ENCODE assay signal across 16 cellular contexts in genomic region chr2:197080611-197081010, GRCh38.
A peak's percentile ranks its signal among the peaks of the same experiment; 100 is the strongest.
DNase-seq lines count a peak whose midpoint lies in the region; ATAC-seq and TF ChIP-seq lines count a peak whose summit lies in the region.
"Had no signal": no experiment of that assay in that cellular context is flagged by ENCODE, and none has a peak within 500 bp of the region (broad histone marks: within the 10 kb centered on the region; RNA-seq: fewer than 3 reads in every experiment).

No MANE protein-coding gene starts in this region.

- peak overlapping the region; percentile 64 for H3K27ac Mint-ChIP-seq in activated naive CD4-positive, alpha-beta T cell treated with anti-CD3 and anti-CD28 coated beads for 36 hours

- peak; percentile 73 for ATAC-seq in PC-3
- peak; percentile 30 for ATAC-seq in left ventricle myocardium superior
- ATAC-seq: psoas muscle had no signal

- no peaks in the 10 kb centered on the region for H3K79me2 ChIP-seq in PC-3 (ENCODE audit: low read length)

- no peak overlapping the region for H3K4me2 ChIP-seq in PC-3 (ENCODE audit: low read length)

- H3K4me1 ChIP-seq in PC-3 (ENCODE audit: insufficient read depth, low read length) (peaks cover 16% of the 10 kb centered on the region), stomach (peaks cover 0 to 19% (median 12%) of the 10 kb centered on the region in 4 donors)
- H3K4me1 ChIP-seq: psoas muscle had no signal

- CTCF ChIA-PET in activated naive CD4-positive, alpha-beta T cell treated with anti-CD3 and anti-CD28 coated beads for 36 hours (lab: Charles Lee): no interaction called here
- CTCF ChIA-PET in PC-3 (lab: Charles Lee): no interaction called here

- no TSS peak for BruUV-seq in PC-3 (replicated peaks; lab: Mats Ljungman, UMichigan)

- TF ChIP-seq POLR2A in stomach (IDR thresholded peaks at IDR 0.05): no peak

- no peaks in the 10 kb centered on the region for H4K20me1 ChIP-seq in PC-3 (ENCODE audit: low read length)

- H3K9ac ChIP-seq in PC-3 (ENCODE audit: low read length): no peak overlapping the region

- H3K9me3 ChIP-seq in PC-3 (ENCODE audit: low read length): no peaks in the 10 kb centered on the region
- no peaks in the 10 kb centered on the region for H3K9me3 ChIP-seq in stomach
- H3K9me3 ChIP-seq: psoas muscle, transverse colon had no signal

- no peaks in the 10 kb centered on the region for H3K9me3 Mint-ChIP-seq in activated naive CD4-positive, alpha-beta T cell treated with anti-CD3 and anti-CD28 coated beads for 36 hours

- intact Hi-C loops in activated naive CD4-positive, alpha-beta T cell treated with anti-CD3 and anti-CD28 coated beads for 36 hours (cut with micrococcal nuclease): no loop called here
- intact Hi-C loops in PC-3 (cut with micrococcal nuclease) (no loop called here), left ventricle myocardium superior (cut with micrococcal nuclease) (no loop called here), stomach (cut with DNase I; ENCODE audit: low total_unique reads) (no loop called here)

- DNase-seq in activated naive CD4-positive, alpha-beta T cell treated with anti-CD3 and anti-CD28 coated beads for 36 hours: no peak
- DNase-seq in activated naive CD4-positive, alpha-beta T cell treated with Interleukin-2 at 50 U/mL for 16 hours: no peak
- DNase-seq in PC-3 (peak; percentile 35), left ventricle myocardium superior (no peak), superior temporal gyrus (ENCODE audit: extremely low spot score) (peak; percentile 52), stomach (no peak), OCI-M2 (lab: John Stamatoyannopoulos, UW; ENCODE audit: unreplicated experiment) (no peak), NOMO-1 treated with DMSO at 0.1 percent for 48 hours (lab: John Stamatoyannopoulos, UW; ENCODE audit: unreplicated experiment) (no peak)
- DNase-seq: ACHN; activated CD4-positive, alpha-beta T cell treated with anti-CD3 and anti-CD28 coated beads, Interleukin-2, amount 50 U/mL, for 1 hour; central memory CD4-positive, alpha-beta T cell; effector memory CD4-positive, alpha-beta T cell; NCI-H1436; psoas muscle; transverse colon had no signal

- H3K36me3 Mint-ChIP-seq in activated naive CD4-positive, alpha-beta T cell treated with anti-CD3 and anti-CD28 coated beads for 36 hours (ENCODE audit: low read depth): peaks cover 56% of the 10 kb centered on the region

- 60 to 70% (median 65%) methylated on average over 4 of the region's 4 CpGs for WGBS in stomach, 5 donors

- no peaks in the 10 kb centered on the region for H3K9me2 ChIP-seq in PC-3 (replicated peaks; ENCODE audit: low read length)

- H3F3A ChIP-seq in PC-3 (ENCODE audit: low read length, unreplicated experiment): no peaks in the 10 kb centered on the region

- H3K4me3 ChIP-seq in PC-3 (ENCODE audit: low read length) (no peak overlapping the region), stomach (no peak overlapping the region)
- H3K4me3 ChIP-seq: psoas muscle, transverse colon had no signal

- TF ChIP-seq CTCF in PC-3 (conservative IDR thresholded peaks at IDR 0.05; ENCODE audit: low read depth, low read length): no peak
- TF ChIP-seq CTCF in stomach (IDR thresholded peaks at IDR 0.05): no peak

- H3K27me3 Mint-ChIP-seq in activated naive CD4-positive, alpha-beta T cell treated with anti-CD3 and anti-CD28 coated beads for 36 hours (ENCODE audit: low read depth): no peaks in the 10 kb centered on the region

- H3K4me3 Mint-ChIP-seq in activated naive CD4-positive, alpha-beta T cell treated with anti-CD3 and anti-CD28 coated beads for 36 hours: no peak overlapping the region
- H3K4me3 Mint-ChIP-seq: neural crest cell had no signal

- H3K36me3 ChIP-seq in PC-3 (ENCODE audit: low read depth, low read length) (no peaks in the 10 kb centered on the region), stomach (peaks cover 7 to 46% (median 42%) of the 10 kb centered on the region in 4 donors)
- H3K36me3 ChIP-seq: transverse colon had no signal

- peaks cover 3% of the 10 kb centered on the region for H3K4me1 Mint-ChIP-seq in activated naive CD4-positive, alpha-beta T cell treated with anti-CD3 and anti-CD28 coated beads for 36 hours (ENCODE audit: low read depth)

- H3K27me3 ChIP-seq in PC-3 (ENCODE audit: low read length) (no peaks in the 10 kb centered on the region), stomach (no peaks in the 10 kb centered on the region)
- H3K27me3 ChIP-seq: transverse colon had no signal

- POLR2A ChIA-PET in PC-3 (lab: Charles Lee; ENCODE audit: unreplicated experiment): no interaction called here

- no peak for TF ChIP-seq EP300 in stomach (IDR thresholded peaks at IDR 0.05)

- H3K27ac ChIP-seq in PC-3 (ENCODE audit: low read length) (no peak overlapping the region), stomach (peak overlapping the region in 1 of 5 donors; percentile 8)
- H3K27ac ChIP-seq: psoas muscle, transverse colon had no signal

- no peak overlapping the region for H2AFZ ChIP-seq in PC-3 (ENCODE audit: low read length)

Comparison
In these comparisons a context has a peak if more than half of its experiments do, and no peak if none do; other contexts are left out.
1. DNase-seq: peak in PC-3 (single experiment) and superior temporal gyrus (single experiment); none in activated naive CD4-positive, alpha-beta T cell treated with anti-CD3 and anti-CD28 coated beads for 36 hours (single experiment), activated naive CD4-positive, alpha-beta T cell treated with Interleukin-2 at 50 U/mL for 16 hours (single experiment), left ventricle myocardium superior (single experiment), stomach (single experiment), OCI-M2 (single experiment) and NOMO-1 treated with DMSO at 0.1 percent for 48 hours (single experiment).